Comparison of ENCODE assay signal across 8 cellular contexts in genomic region chr12:45415393-45415817, GRCh38.
DNase-seq lines count a peak whose midpoint lies in the region; ATAC-seq, FAIRE-seq and TF ChIP-seq lines count a peak whose summit lies in the region.

No MANE protein-coding gene starts in this region.

- H3K9me3 Mint-ChIP-seq in glutamatergic neuron (ENCODE audit: unreplicated experiment) = no peaks in the 10 kb centered on the region

- POLR2A ChIA-PET in RWPE1 (lab: Yijun Ruan, JAX; ENCODE audit: low non-redundant PET) = interaction anchor here (0.6 kb wide), 1 partner anchor 9 kb away, joined by 3 read pairs; no protein-coding TSS in a partner anchor

- no peak overlapping the region for H3K4me3 ChIP-seq in fibroblast of pulmonary artery (replicated peaks; ENCODE audit: low read depth, low read length)
- H3K4me3 ChIP-seq in small intestine (ENCODE audit: low read depth in 1 of 2, low read length in 2 of 2) = no peak overlapping the region

- H3K27me3 ChIP-seq in small intestine (ENCODE audit: control insufficient read depth in 2 of 2, insufficient read depth in 2 of 2, low read length in 2 of 2) = no peaks in the 10 kb centered on the region

- peaks cover 1% of the 10 kb centered on the region for H3K4me1 Mint-ChIP-seq in glutamatergic neuron (ENCODE audit: low read depth, unreplicated experiment)

- FAIRE-seq in small intestine (lab: Jason Lieb, UNC) = no peak

- H3K36me3 Mint-ChIP-seq in glutamatergic neuron (ENCODE audit: unreplicated experiment) = no peaks in the 10 kb centered on the region

- TF ChIP-seq CTCF in RWPE1 (conservative IDR thresholded peaks at IDR 0.05; ENCODE audit: low read depth) (no peak), fibroblast of pulmonary artery (IDR thresholded peaks at IDR 0.05; ENCODE audit: low read length, missing control alignments) (no peak), glutamatergic neuron (IDR thresholded peaks at IDR 0.05; ENCODE audit: partially characterized antibody, unreplicated experiment) (no peak)

- CTCF ChIA-PET in RWPE1 (lab: Yijun Ruan, JAX) = no interaction called here

- peak; percentile 99 for ATAC-seq in GM18519 (IDR thresholded peaks at IDR 0.05; ENCODE audit: low FRiP score, unreplicated experiment)
- ATAC-seq in HG02973 (IDR thresholded peaks at IDR 0.05; ENCODE audit: unreplicated experiment) = peak; percentile 91

- no peaks in the 10 kb centered on the region for H3K9me3 ChIP-seq in small intestine (ENCODE audit: control insufficient read depth, low read depth)

- no peak overlapping the region for H3K4me3 Mint-ChIP-seq in glutamatergic neuron (ENCODE audit: unreplicated experiment)

- H3K27ac ChIP-seq in RWPE1 = peak overlapping the region; percentile 71
- H3K27ac ChIP-seq in small intestine (ENCODE audit: low read depth in 1 of 2, low read length in 1 of 2) = no peak overlapping the region

- H3K36me3 ChIP-seq in small intestine (ENCODE audit: control insufficient read depth in 2 of 2, insufficient read depth in 2 of 2, low read length in 2 of 2) = peaks cover 5 to 26% of the 10 kb centered on the region in 2 donors

- H3K27me3 Mint-ChIP-seq in glutamatergic neuron (ENCODE audit: unreplicated experiment) = peaks cover 1% of the 10 kb centered on the region

- H3K4me1 ChIP-seq in small intestine (ENCODE audit: control insufficient read depth in 2 of 2, insufficient read depth in 1 of 2, low read depth in 1 of 2, low read length in 1 of 2) = no peaks in the 10 kb centered on the region

- H3K27ac Mint-ChIP-seq in glutamatergic neuron (ENCODE audit: unreplicated experiment) = no peak overlapping the region

- peak; percentile 46 for DNase-seq in 8988T
- DNase-seq in RWPE1 (ENCODE audit: low spot score) = peak; percentile 93
- DNase-seq in fibroblast of pulmonary artery (ENCODE audit: low read depth) = peak; percentile 94
- DNase-seq in small intestine = peak; percentile 6
- no peak for DNase-seq in putamen (ENCODE audit: low spot score)
- DNase-seq in glutamatergic neuron = no peak

- 72 to 77% (median 74%) methylated on average over 4 of the region's 4 CpGs for whole genome bisulfite sequencing in small intestine, 3 donors

Comparison
In these comparisons a context has a peak if more than half of its experiments do, and no peak if none do; other contexts are left out.
1. DNase-seq: peak in 8988T (single experiment), RWPE1 (single experiment), fibroblast of pulmonary artery (single experiment) and small intestine (single experiment); none in putamen (single experiment) and glutamatergic neuron (single experiment).